12 cellular contexts compared by ENCODE assay signal in genomic region chr1:153357076-153357852, GRCh38. TPM values are rescaled to one million over a fixed set of nuclear protein-coding genes. Genes with fewer than 3 reads are reported as not detected.
DNase-seq lines count a peak whose midpoint lies in the region; ATAC-seq, FAIRE-seq and TF ChIP-seq lines count a peak whose summit lies in the region.
"Had no signal": no experiment of that assay in that cellular context is flagged by ENCODE, and none has a peak within 500 bp of the region (broad histone marks: within the 10 kb centered on the region; RNA-seq: fewer than 3 reads in every experiment).

No MANE protein-coding gene starts in this region.

- H3K27ac Mint-ChIP-seq in effector memory CD8-positive, alpha-beta T cell, result no peak overlapping the region

- H3K4me3 Mint-ChIP-seq in effector memory CD8-positive, alpha-beta T cell, result peak overlapping the region in 1 of 2 donors; percentile 36

- H3K36me3 Mint-ChIP-seq in effector memory CD8-positive, alpha-beta T cell (ENCODE audit: insufficient read depth), result no peaks in the 10 kb centered on the region

- peaks cover 0 to 9% of the 10 kb centered on the region in 2 donors for H3K4me1 Mint-ChIP-seq in effector memory CD8-positive, alpha-beta T cell (ENCODE audit: low read depth in 2 of 2)

- intact Hi-C loops in mucosa of descending colon (cut with DNase I, micrococcal nuclease), result loop anchor here in 1 of 2 donors (5.0 kb wide), 1 partner anchor 140 kb away; no protein-coding TSS in a partner anchor

- no peak overlapping the region for H3K4me3 ChIP-seq in mucosa of descending colon

- TF ChIP-seq CTCF in mucosa of descending colon (IDR thresholded peaks at IDR 0.05) (no peak), GM13977 (IDR thresholded peaks at IDR 0.05; ENCODE audit: extremely low read depth, insufficient read depth, missing control alignments) (no peak)

- in situ Hi-C loops in ACHN (cut with HindIII; ENCODE audit: low pct_ligation_motif_present, low pct_unique_long_range_greater_than_20kb, low sequenced_read_pairs) (loop anchor here (10.0 kb wide), 2 partner anchors 48 to 138 kb away; no protein-coding TSS in a partner anchor), GM13977 (cut with MboI; ENCODE audit: low pct_unique_long_range_greater_than_20kb, low sequenced_read_pairs, unreplicated experiment) (no loop called here)

- H3K9me3 Mint-ChIP-seq in effector memory CD8-positive, alpha-beta T cell, result no peaks in the 10 kb centered on the region

- no peaks in the 10 kb centered on the region for H3K9me3 ChIP-seq in mucosa of descending colon

- H3K27me3 Mint-ChIP-seq in effector memory CD8-positive, alpha-beta T cell, result peaks cover 46 to 54% of the 10 kb centered on the region in 2 donors

- H3K36me3 ChIP-seq in mucosa of descending colon (ENCODE audit: low read depth), result no peaks in the 10 kb centered on the region

- DNase-seq in Ammon's horn (ENCODE audit: low spot score), result peak; percentile 16
- peak; percentile 63 for DNase-seq in MV-4-11 (lab: John Stamatoyannopoulos, UW)
- DNase-seq in effector memory CD8-positive, alpha-beta T cell, result no peak
- peak; percentile 41 to 80 (median 63) for DNase-seq in mucosa of descending colon
- DNase-seq in ACHN, result no peak
- no peak for DNase-seq in urothelium cell line (ENCODE audit: low spot score)
- no peak for DNase-seq in NCI-H345 treated with DMSO at 0.1 percent for 48 hours (lab: John Stamatoyannopoulos, UW; ENCODE audit: unreplicated experiment)
- no peak for DNase-seq in GM13977 (ENCODE audit: low spot score)
- DNase-seq: activated CD4-positive, alpha-beta T cell treated with anti-CD3 and anti-CD28 coated beads, Interleukin-2, amount 50 U/mL, for 4 hours had no signal

- ATAC-seq in effector memory CD8-positive, alpha-beta T cell (replicated peaks), result peak; percentile 31
- peak; percentile 81 for ATAC-seq in mucosa of descending colon

- H3K4me1 ChIP-seq in mucosa of descending colon (ENCODE audit: low read depth), result no peaks in the 10 kb centered on the region

- FAIRE-seq in urothelium cell line (lab: Jason Lieb, UNC), result no peak

RNA-seq across cellular contexts. Expression of gene S100A9, which starts 0.4 kb away (rescaled TPM):
- total RNA-seq in mucosa of descending colon, result 100 to 1,000 TPM in 1 of 3 donors, 10 to 100 TPM in 1, 1 to 10 TPM in 1; 5.5 to 151 (median 75.0) TPM

RNA-seq across cellular contexts. Expression of gene PGLYRP4, which starts 8.6 kb away (rescaled TPM):
- not detected for total RNA-seq in mucosa of descending colon
- total RNA-seq: epithelial cell of proximal tubule, M059J, skeletal muscle tissue had no signal

RNA-seq across cellular contexts. Expression of gene S100A12, which starts 18.2 kb away (rescaled TPM):
- 1 to 10 TPM in 1 of 3 donors, under 1 TPM in 1, not detected in 1; 0.87 to 1.5 TPM for total RNA-seq in mucosa of descending colon
- total RNA-seq: epithelial cell of proximal tubule, M059J had no signal

RNA-seq across cellular contexts. Expression of gene S100A8, which starts 33.6 kb away (rescaled TPM):
- 10 to 100 TPM in 2 of 3 donors, 1 to 10 TPM in 1; 3.4 to 90.6 (median 22.4) TPM for total RNA-seq in mucosa of descending colon
- total RNA-seq: epithelial cell of proximal tubule had no signal

RNA-seq across cellular contexts. Expression of gene PGLYRP3, which starts 44.5 kb away (rescaled TPM):
- not detected for total RNA-seq in mucosa of descending colon
- total RNA-seq: epithelial cell of proximal tubule, M059J, skeletal muscle tissue had no signal

Comparison
In these comparisons a context has a peak if more than half of its experiments do, and no peak if none do; other contexts are left out.
1. DNase-seq: peak in Ammon's horn (single experiment), MV-4-11 (single experiment) and mucosa of descending colon (3 of 3); none in effector memory CD8-positive, alpha-beta T cell (0 of 3), ACHN (single experiment), urothelium cell line (single experiment), NCI-H345 treated with DMSO at 0.1 percent for 48 hours (single experiment) and GM13977 (single experiment).